In genomic region chr1:2913091-2913490, GRCh38 we compare ENCODE assay signal across 37 cellular contexts.
"Had no signal": no experiment of that assay in that cellular context is flagged by ENCODE, and none has a peak within 500 bp of the region (broad histone marks: within the 10 kb centered on the region; RNA-seq: fewer than 3 reads in every experiment).

No MANE protein-coding gene starts in this region.

- H3K4me1 ChIP-seq: ascending aorta had no signal

- H3K27me3 Mint-ChIP-seq: activated CD4-positive, alpha-beta memory T cell treated with anti-CD3 and anti-CD28 coated beads, Interleukin-2, amount 10 ng/mL, durations not matched to agents 7 days and 5 days; activated CD4-positive, alpha-beta T cell treated with anti-CD3 and anti-CD28 coated beads for 36 hours; activated CD4-positive, alpha-beta T cell treated with anti-CD3 and anti-CD28 coated beads, Interleukin-2, amount 10 ng/mL, durations not matched to agents 7 days and 5 days; activated CD8-positive, alpha-beta memory T cell treated with anti-CD3 and anti-CD28 coated beads, Interleukin-2, amount 10 ng/mL, durations not matched to agents 7 days and 5 days; activated naive CD4-positive, alpha-beta T cell treated with anti-CD3 and anti-CD28 coated beads, Interleukin-2, amount 10 ng/mL, durations not matched to agents 7 days and 5 days; activated naive CD4-positive, alpha-beta T cell treated with anti-CD3 and anti-CD28 coated beads, Interleukin-2, amount 50 U/mL, for 24 hours; activated naive CD8-positive, alpha-beta T cell; activated naive CD8-positive, alpha-beta T cell treated with anti-CD3 and anti-CD28 coated beads, Interleukin-2, amount 10 ng/mL, durations not matched to agents 7 days and 5 days; activated naive CD8-positive, alpha-beta T cell treated with anti-CD3 and anti-CD28 coated beads, Interleukin-2, amount 50 U/mL, for 24 hours; activated T-cell treated with anti-CD3 and anti-CD28 coated beads, Interleukin-2, amount 50 U/mL, for 24 hours; central memory CD8-positive, alpha-beta T cell had no signal

- H3K27ac Mint-ChIP-seq: activated CD4-positive, alpha-beta memory T cell treated with anti-CD3 and anti-CD28 coated beads, Interleukin-2, amount 10 ng/mL, durations not matched to agents 7 days and 5 days; activated CD4-positive, alpha-beta T cell treated with anti-CD3 and anti-CD28 coated beads for 36 hours; activated CD4-positive, alpha-beta T cell treated with anti-CD3 and anti-CD28 coated beads, Interleukin-2, amount 10 ng/mL, durations not matched to agents 7 days and 5 days; activated CD8-positive, alpha-beta memory T cell treated with anti-CD3 and anti-CD28 coated beads, Interleukin-2, amount 10 ng/mL, durations not matched to agents 7 days and 5 days; activated CD8-positive, alpha-beta T cell treated with anti-CD3 and anti-CD28 coated beads, Interleukin-2, amount 10 ng/mL, durations not matched to agents 7 days and 5 days; activated naive CD4-positive, alpha-beta T cell treated with anti-CD3 and anti-CD28 coated beads, Interleukin-2, amount 10 ng/mL, durations not matched to agents 7 days and 5 days; activated naive CD4-positive, alpha-beta T cell treated with anti-CD3 and anti-CD28 coated beads, Interleukin-2, amount 50 U/mL, for 24 hours; activated naive CD8-positive, alpha-beta T cell; activated naive CD8-positive, alpha-beta T cell treated with anti-CD3 and anti-CD28 coated beads, Interleukin-2, amount 10 ng/mL, durations not matched to agents 7 days and 5 days; activated naive CD8-positive, alpha-beta T cell treated with anti-CD3 and anti-CD28 coated beads, Interleukin-2, amount 50 U/mL, for 24 hours; activated T-cell treated with anti-CD3 and anti-CD28 coated beads, Interleukin-2, amount 50 U/mL, for 24 hours; activated T-helper 2 cell treated with anti-CD3 and anti-CD28 coated beads, Interferon-gamma antibody, Interleukin-2, Interleukin-4, amounts not matched to agents 10 μg/mL and 5 μg/mL and 100 μg/mL, durations not matched to agents 14 hours and 24 hours and 36 hours; T-helper 1 cell treated with Interleukin-12 subunit alpha and Interleukin-12 subunit beta and Interleukin-4 antibody, amounts not matched to agents 30 μg/mL and 1 μg/mL, for 36 hours; T-helper 2 cell treated with Interferon-gamma antibody and Interleukin-4, amounts not matched to agents 5 μg/mL and 100 μg/mL, for 36 hours; WTC11 had no signal

- H3K4me3 ChIP-seq: ascending aorta, cardiac muscle cell had no signal

- FAIRE-seq: TTC549 had no signal

- H3K36me3 Mint-ChIP-seq: activated CD8-positive, alpha-beta memory T cell treated with anti-CD3 and anti-CD28 coated beads, Interleukin-2, amount 10 ng/mL, durations not matched to agents 7 days and 5 days; activated naive CD4-positive, alpha-beta T cell treated with anti-CD3 and anti-CD28 coated beads, Interleukin-2, amount 10 ng/mL, durations not matched to agents 7 days and 5 days; activated naive CD4-positive, alpha-beta T cell treated with anti-CD3 and anti-CD28 coated beads, Interleukin-2, amount 50 U/mL, for 24 hours; activated naive CD8-positive, alpha-beta T cell; activated naive CD8-positive, alpha-beta T cell treated with anti-CD3 and anti-CD28 coated beads, Interleukin-2, amount 10 ng/mL, durations not matched to agents 7 days and 5 days; brain had no signal

- DNase-seq: activated CD4-positive, alpha-beta memory T cell treated with anti-CD3 and anti-CD28 coated beads, Interleukin-2, amount 10 ng/mL, durations not matched to agents 7 days and 5 days; activated CD4-positive, alpha-beta T cell treated with anti-CD3 and anti-CD28 coated beads for 1 hour; activated CD4-positive, alpha-beta T cell treated with anti-CD3 and anti-CD28 coated beads for 36 hours; activated CD4-positive, alpha-beta T cell treated with anti-CD3 and anti-CD28 coated beads for 48 hours; activated CD4-positive, alpha-beta T cell treated with anti-CD3 and anti-CD28 coated beads, Interleukin-2, amount 10 ng/mL, durations not matched to agents 7 days and 5 days; activated CD4-positive, alpha-beta T cell treated with anti-CD3 and anti-CD28 coated beads, Interleukin-2, amount 50 U/mL, for 48 hours; activated CD4-positive, CD25-positive, alpha-beta regulatory T cell; activated CD8-positive, alpha-beta memory T cell treated with anti-CD3 and anti-CD28 coated beads for 24 hours; activated CD8-positive, alpha-beta memory T cell treated with anti-CD3 and anti-CD28 coated beads, Interleukin-2, amount 10 ng/mL, durations not matched to agents 7 days and 5 days; activated CD8-positive, alpha-beta memory T cell treated with anti-CD3 and anti-CD28 coated beads, Interleukin-2, amount 50 U/mL, for 48 hours; activated CD8-positive, alpha-beta T cell treated with anti-CD3 and anti-CD28 coated beads, Interleukin-2, amount 10 ng/mL, durations not matched to agents 7 days and 5 days; activated effector memory CD4-positive, alpha-beta T cell treated with Interleukin-2 at 50 U/mL for 16 hours; activated gamma-delta T cell; activated naive CD4-positive, alpha-beta T cell treated with anti-CD3 and anti-CD28 coated beads, Interleukin-2, amount 10 ng/mL, durations not matched to agents 7 days and 5 days; activated naive CD4-positive, alpha-beta T cell treated with Interleukin-2 at 50 U/mL for 16 hours; activated naive CD8-positive, alpha-beta T cell treated with anti-CD3 and anti-CD28 coated beads, Interleukin-2, amount 10 ng/mL, durations not matched to agents 7 days and 5 days; activated naive CD8-positive, alpha-beta T cell treated with anti-CD3 and anti-CD28 coated beads, Interleukin-2, amount 50 U/mL, for 24 hours; activated T-cell treated with anti-CD3 and anti-CD28 coated beads, Interleukin-2, amount 50 U/mL, for 24 hours; activated T-cell treated with anti-CD3 and anti-CD28 coated beads, Interleukin-2, amount 50 U/mL, for 48 hours; anterior cingulate cortex; cerebellar nuclear complex; T-helper 1 cell; T-helper 2 cell; T-helper 9 cell had no signal

- H3K27me3 ChIP-seq: ascending aorta, cardiac muscle cell had no signal

- H3K27ac ChIP-seq: ascending aorta, cardiac muscle cell, VCaP had no signal

- H3K9me3 ChIP-seq: ascending aorta had no signal

- H3K4me1 Mint-ChIP-seq: activated CD4-positive, alpha-beta memory T cell treated with anti-CD3 and anti-CD28 coated beads, Interleukin-2, amount 10 ng/mL, durations not matched to agents 7 days and 5 days; activated CD4-positive, alpha-beta T cell treated with anti-CD3 and anti-CD28 coated beads for 36 hours; activated CD4-positive, alpha-beta T cell treated with anti-CD3 and anti-CD28 coated beads, Interleukin-2, amount 10 ng/mL, durations not matched to agents 7 days and 5 days; activated CD8-positive, alpha-beta memory T cell treated with anti-CD3 and anti-CD28 coated beads, Interleukin-2, amount 10 ng/mL, durations not matched to agents 7 days and 5 days; activated naive CD4-positive, alpha-beta T cell treated with anti-CD3 and anti-CD28 coated beads, Interleukin-2, amount 10 ng/mL, durations not matched to agents 7 days and 5 days; activated naive CD4-positive, alpha-beta T cell treated with anti-CD3 and anti-CD28 coated beads, Interleukin-2, amount 50 U/mL, for 24 hours; activated naive CD8-positive, alpha-beta T cell treated with anti-CD3 and anti-CD28 coated beads, Interleukin-2, amount 50 U/mL, for 24 hours; central memory CD8-positive, alpha-beta T cell; WTC11 had no signal

- H3K4me3 Mint-ChIP-seq: activated CD4-positive, alpha-beta memory T cell treated with anti-CD3 and anti-CD28 coated beads, Interleukin-2, amount 10 ng/mL, durations not matched to agents 7 days and 5 days; activated CD4-positive, alpha-beta T cell treated with anti-CD3 and anti-CD28 coated beads for 36 hours; activated CD4-positive, alpha-beta T cell treated with anti-CD3 and anti-CD28 coated beads, Interleukin-2, amount 10 ng/mL, durations not matched to agents 7 days and 5 days; activated CD8-positive, alpha-beta memory T cell treated with anti-CD3 and anti-CD28 coated beads, Interleukin-2, amount 10 ng/mL, durations not matched to agents 7 days and 5 days; activated CD8-positive, alpha-beta T cell treated with anti-CD3 and anti-CD28 coated beads, Interleukin-2, amount 10 ng/mL, durations not matched to agents 7 days and 5 days; activated naive CD4-positive, alpha-beta T cell treated with anti-CD3 and anti-CD28 coated beads, Interleukin-2, amount 10 ng/mL, durations not matched to agents 7 days and 5 days; activated naive CD4-positive, alpha-beta T cell treated with anti-CD3 and anti-CD28 coated beads, Interleukin-2, amount 50 U/mL, for 24 hours; activated naive CD8-positive, alpha-beta T cell; activated naive CD8-positive, alpha-beta T cell treated with anti-CD3 and anti-CD28 coated beads, Interleukin-2, amount 10 ng/mL, durations not matched to agents 7 days and 5 days; activated naive CD8-positive, alpha-beta T cell treated with anti-CD3 and anti-CD28 coated beads, Interleukin-2, amount 50 U/mL, for 24 hours; activated T-cell treated with anti-CD3 and anti-CD28 coated beads, Interleukin-2, amount 50 U/mL, for 24 hours; brain; central memory CD8-positive, alpha-beta T cell; T-helper 1 cell treated with Interleukin-12 subunit alpha and Interleukin-12 subunit beta and Interleukin-4 antibody, amounts not matched to agents 30 μg/mL and 1 μg/mL, for 36 hours; T-helper 2 cell treated with Interferon-gamma antibody and Interleukin-4, amounts not matched to agents 5 μg/mL and 100 μg/mL, for 36 hours; WTC11 had no signal

- ATAC-seq: activated CD4-positive, alpha-beta T cell treated with anti-CD3 and anti-CD28 coated beads for 36 hours; activated CD4-positive, CD25-positive, alpha-beta regulatory T cell treated with anti-CD3 and anti-CD28 coated beads, Interleukin-2, amount 50 U/mL, for 24 hours; activated CD8-positive, alpha-beta memory T cell treated with anti-CD3 and anti-CD28 coated beads, Interleukin-2, amount 10 ng/mL, durations not matched to agents 7 days and 5 days; activated CD8-positive, alpha-beta T cell treated with anti-CD3 and anti-CD28 coated beads, Interleukin-2, amount 10 ng/mL, durations not matched to agents 7 days and 5 days; activated naive CD8-positive, alpha-beta T cell treated with anti-CD3 and anti-CD28 coated beads, Interleukin-2, amount 50 U/mL, for 24 hours; WTC11 had no signal

- H3K9me3 Mint-ChIP-seq: activated naive CD4-positive, alpha-beta T cell treated with anti-CD3 and anti-CD28 coated beads, Interleukin-2, amount 50 U/mL, for 24 hours; activated T-cell treated with anti-CD3 and anti-CD28 coated beads, Interleukin-2, amount 50 U/mL, for 24 hours had no signal

- H3K36me3 ChIP-seq: ascending aorta, cardiac muscle cell had no signal
